19 cellular contexts compared by ENCODE assay signal in the genomic region with DNA sequence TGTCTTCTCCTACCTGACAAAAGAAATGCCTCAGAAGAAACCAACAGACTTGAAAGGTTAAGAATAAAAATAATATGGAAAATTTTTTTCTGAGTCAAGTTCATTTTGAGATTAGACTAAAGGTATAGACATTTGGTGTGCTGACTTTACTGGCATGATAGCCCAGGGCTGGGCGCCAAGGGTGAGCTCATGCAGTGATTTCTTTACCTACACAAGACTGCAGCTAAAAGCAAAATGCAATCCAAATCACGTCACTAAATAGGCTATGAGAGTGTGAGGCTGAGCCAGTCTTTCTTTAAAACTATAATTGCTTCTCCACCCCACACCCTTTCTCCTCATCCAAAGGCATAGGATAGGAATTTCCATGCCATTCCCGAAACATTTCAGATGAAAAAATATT.
DNase-seq lines count a peak whose midpoint lies in the region; ATAC-seq and TF ChIP-seq lines count a peak whose summit lies in the region.
"Had no signal": no experiment of that assay in that cellular context is flagged by ENCODE, and none has a peak within 500 bp of the region (broad histone marks: within the 10 kb centered on the region; RNA-seq: fewer than 3 reads in every experiment).

No MANE protein-coding gene starts in this region.

- ATAC-seq in Right ventricle myocardium superior (ENCODE audit: poor library complexity), result no peak
- ATAC-seq in heart left ventricle, result no peak
- ATAC-seq in GM18907 (IDR thresholded peaks at IDR 0.05; ENCODE audit: unreplicated experiment), result no peak
- ATAC-seq: activated T-cell treated with anti-CD3 and anti-CD28 coated beads, Interleukin-2, amount 50 U/mL, for 72 hours had no signal

- no peak overlapping the region for H3K4me3 ChIP-seq in heart left ventricle
- H3K4me3 ChIP-seq in tibial artery, result no peak overlapping the region
- H3K4me3 ChIP-seq: breast epithelium had no signal

- intact Hi-C loops in Right ventricle myocardium superior (cut with DNase I) (no loop called here), heart left ventricle (cut with DNase I) (no loop called here), tibial artery (cut with DNase I; ENCODE audit: low total_unique reads) (no loop called here)

- H3K27me3 ChIP-seq in heart left ventricle (no peaks in the 10 kb centered on the region), tibial artery (no peaks in the 10 kb centered on the region)
- H3K27me3 ChIP-seq: breast epithelium had no signal

- DNase-seq in Right ventricle myocardium superior (peak; percentile 42), heart left ventricle (no peak), astrocyte of the hippocampus (ENCODE audit: low read depth, low spot score) (peak; percentile 63), iris pigment epithelial cell (ENCODE audit: low read depth) (peak; percentile 24), tibial artery (peak in 1 of 2 donors; percentile 67), HCEC 1CT (no peak)
- DNase-seq in stimulated activated CD8-positive, alpha-beta memory T cell treated with anti-CD3 and anti-CD28 coated beads, Interleukin-4, amount 100 ng/mL, for 48 hours, result no peak
- DNase-seq: ACHN; activated CD4-positive, alpha-beta memory T cell treated with anti-CD3 and anti-CD28 coated beads, Interleukin-2, amount 10 ng/mL, durations not matched to agents 7 days and 5 days; activated T-cell treated with anti-CD3 and anti-CD28 coated beads, Interleukin-2, amount 50 U/mL, for 72 hours; DMS153; NCI-H1092 treated with DMSO at 0.1 percent for 48 hours; NCI-H2227 treated with DMSO at 0.1 percent for 48 hours; SIG-M5; stimulated activated naive CD4-positive, alpha-beta T cell treated with Interleukin-2 at 50 U/mL for 16 hours had no signal

- TF ChIP-seq POLR2A in heart left ventricle (IDR thresholded peaks at IDR 0.05), result no peak

- no peaks in the 10 kb centered on the region for H3K36me3 ChIP-seq in heart left ventricle
- no peaks in the 10 kb centered on the region for H3K36me3 ChIP-seq in tibial artery
- H3K36me3 ChIP-seq: breast epithelium, WERI-Rb-1 had no signal

- TF ChIP-seq CTCF in heart left ventricle (IDR thresholded peaks at IDR 0.05) (no peak), tibial artery (IDR thresholded peaks at IDR 0.05) (no peak)

- no peaks in the 10 kb centered on the region for H3K4me1 ChIP-seq in heart left ventricle
- peaks cover 0 to 36% (median 27%) of the 10 kb centered on the region in 4 donors for H3K4me1 ChIP-seq in tibial artery
- H3K4me1 ChIP-seq: breast epithelium had no signal

- no peaks in the 10 kb centered on the region for H3K9me3 ChIP-seq in heart left ventricle
- H3K9me3 ChIP-seq in tibial artery, result no peaks in the 10 kb centered on the region
- H3K9me3 ChIP-seq: breast epithelium had no signal

- H3K27ac ChIP-seq in heart left ventricle (no peak overlapping the region), tibial artery (peak overlapping the region; percentile 65 to 69)
- H3K27ac ChIP-seq: KMS-11, WERI-Rb-1 had no signal

- WGBS in heart left ventricle, 4 donors, result 63 to 71% (median 67%) methylated on average over 3 of the region's 3 CpGs

Comparison
In these comparisons a context has a peak if more than half of its experiments do, and no peak if none do; other contexts are left out.
1. DNase-seq: peak in Right ventricle myocardium superior (single experiment), astrocyte of the hippocampus (single experiment) and iris pigment epithelial cell (single experiment); none in heart left ventricle (0 of 5), HCEC 1CT (single experiment) and stimulated activated CD8-positive, alpha-beta memory T cell treated with anti-CD3 and anti-CD28 coated beads, Interleukin-4, amount 100 ng/mL, for 48 hours (single experiment).
2. H3K27ac ChIP-seq: peak in tibial artery (2 of 2); none in heart left ventricle (0 of 12).